22 cellular contexts compared by ENCODE assay signal in the genomic region with DNA sequence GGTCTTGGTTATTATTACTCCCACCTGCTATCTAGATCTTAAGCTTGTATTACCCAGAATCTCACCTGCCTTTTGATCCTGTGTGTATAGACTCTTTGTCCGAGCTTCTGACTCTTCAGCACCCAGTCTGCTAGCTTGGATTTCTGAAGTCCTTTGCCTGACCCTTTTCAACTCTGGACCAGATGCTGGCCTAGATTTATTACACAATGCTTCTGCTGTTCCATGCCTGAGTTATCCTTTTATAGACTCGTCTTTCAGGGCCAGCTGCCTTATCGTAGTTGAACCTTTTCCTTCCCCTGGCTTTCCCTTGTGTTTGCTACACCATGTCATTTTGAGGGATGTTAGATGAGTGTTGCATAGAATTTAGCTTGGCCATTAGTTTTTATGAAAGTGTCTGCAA.
"Had no signal": no experiment of that assay in that cellular context is flagged by ENCODE, and none has a peak within 500 bp of the region (broad histone marks: within the 10 kb centered on the region; RNA-seq: fewer than 3 reads in every experiment).

No MANE protein-coding gene starts in this region.

- H3K4me1 ChIP-seq: ascending aorta, prostate gland, right lobe of liver, upper lobe of right lung had no signal

- H3K27ac ChIP-seq: ascending aorta, prostate gland, right lobe of liver, upper lobe of right lung had no signal

- H3K27me3 ChIP-seq: ascending aorta, right lobe of liver, upper lobe of right lung had no signal

- H3K4me3 ChIP-seq: ascending aorta, prostate gland, right lobe of liver, upper lobe of right lung had no signal

- DNase-seq: activated CD4-positive, alpha-beta T cell treated with anti-CD3 and anti-CD28 coated beads, Interleukin-2, amount 50 U/mL, for 1 hour; activated CD4-positive, CD25-positive, alpha-beta regulatory T cell treated with anti-CD3 and anti-CD28 coated beads, Interleukin-2, amount 50 U/mL, for 72 hours; activated CD8-positive, alpha-beta memory T cell treated with anti-CD3 and anti-CD28 coated beads for 24 hours; activated CD8-positive, alpha-beta memory T cell treated with anti-CD3 and anti-CD28 coated beads, Interleukin-2, amount 50 U/mL, for 48 hours; activated effector memory CD4-positive, alpha-beta T cell treated with Interleukin-2 at 50 U/mL for 16 hours; activated naive CD4-positive, alpha-beta T cell treated with anti-CD3 and anti-CD28 coated beads, Interleukin-2, amount 10 ng/mL, durations not matched to agents 7 days and 5 days; activated naive CD8-positive, alpha-beta T cell treated with anti-CD3 and anti-CD28 coated beads, Interleukin-2, amount 50 U/mL, for 24 hours; activated T-cell treated with anti-CD3 and anti-CD28 coated beads, Interleukin-2, amount 50 U/mL, for 48 hours; effector memory CD4-positive, alpha-beta T cell; foreskin fibroblast; glutamatergic neuron; hypothalamus; islet precursor cell; mammary epithelial cell; nephron progenitor cell; right lobe of liver; small intestine; stimulated activated CD4-positive, alpha-beta T cell treated with anti-CD3 and anti-CD28 coated beads, Interleukin-4, amount 100 ng/mL, for 1 hour; T1000; upper lobe of right lung had no signal

- ATAC-seq: activated naive CD8-positive, alpha-beta T cell treated with anti-CD3 and anti-CD28 coated beads, Interleukin-2, amount 50 U/mL, for 24 hours; right lobe of liver; upper lobe of right lung had no signal

- H3K9me3 ChIP-seq: ascending aorta, prostate gland, right lobe of liver, upper lobe of right lung had no signal
